In genomic region chr1:119732465-119733168, GRCh38 we compare ENCODE assay signal across 1 cellular context.
A peak's percentile ranks its signal among the peaks of the same experiment; 100 is the strongest.
TF ChIP-seq lines count a peak whose summit lies in the region.

No MANE protein-coding gene starts in this region.

TF ChIP-seq in HepG2, 621 proteins besides CTCF, POLR2A, EP300 and RAD21:
- TF ChIP-seq BHLHE40 (IDR thresholded peaks at IDR 0.05; ENCODE audit: low read length) = no peak
- TF ChIP-seq SOX13 (IDR thresholded peaks at IDR 0.05) = no peak
- TF ChIP-seq SOX13 (CRISPR knock-in tag; conservative IDR thresholded peaks at IDR 0.05 in 1 of 2, IDR thresholded peaks at IDR 0.05 in 1 of 2) = 0 out of 4 replicates have a peak, but pooled peaks of 1 of the 2 experiments have one; percentile 20
- TF ChIP-seq ZBTB46 (CRISPR knock-in tag; IDR thresholded peaks at IDR 0.05; ENCODE audit: borderline replicate concordance) = no peak
- TF ChIP-seq DR1 (CRISPR knock-in tag; IDR thresholded peaks at IDR 0.05) = no peak
- TF ChIP-seq SCMH1 (CRISPR knock-in tag; IDR thresholded peaks at IDR 0.05; ENCODE audit: borderline replicate concordance) = no peak
- peak; percentile 72; the same call in 1 of the 2 replicates for TF ChIP-seq ZNF362 (CRISPR knock-in tag; IDR thresholded peaks at IDR 0.05; ENCODE audit: borderline replicate concordance)
- TF ChIP-seq CREBL2 (CRISPR knock-in tag; IDR thresholded peaks at IDR 0.05; ENCODE audit: borderline replicate concordance) = no peak
- TF ChIP-seq ZMYM4 (CRISPR knock-in tag; IDR thresholded peaks at IDR 0.05) = no peak
- no peak for TF ChIP-seq MXD4 (CRISPR knock-in tag; IDR thresholded peaks at IDR 0.05)
- no peak for TF ChIP-seq CEBPB (IDR thresholded peaks at IDR 0.05; ENCODE audit: borderline replicate concordance, low read depth, low read length)
- TF ChIP-seq ZNF343 (CRISPR knock-in tag; IDR thresholded peaks at IDR 0.05) = no peak
- TF ChIP-seq ZNF329 (CRISPR knock-in tag; IDR thresholded peaks at IDR 0.05; ENCODE audit: low read depth) = no peak
- TF ChIP-seq ZNF263 (CRISPR knock-in tag; IDR thresholded peaks at IDR 0.05) = no peak
- no peak for TF ChIP-seq PHF5A (CRISPR knock-in tag; IDR thresholded peaks at IDR 0.05; ENCODE audit: low read depth, unreplicated experiment)
- TF ChIP-seq PLRG1 (conservative IDR thresholded peaks at IDR 0.05) = no peak
- TF ChIP-seq SP4 (CRISPR knock-in tag; IDR thresholded peaks at IDR 0.05) = no peak
- no peak for TF ChIP-seq PRDM10 (CRISPR knock-in tag; IDR thresholded peaks at IDR 0.05; ENCODE audit: low read depth)
- TF ChIP-seq RBM22 (optimal IDR thresholded peaks at IDR 0.05; ENCODE audit: low read length) = peak; percentile 58
